Comparison of ENCODE assay signal across 8 cellular contexts in the genomic region with DNA sequence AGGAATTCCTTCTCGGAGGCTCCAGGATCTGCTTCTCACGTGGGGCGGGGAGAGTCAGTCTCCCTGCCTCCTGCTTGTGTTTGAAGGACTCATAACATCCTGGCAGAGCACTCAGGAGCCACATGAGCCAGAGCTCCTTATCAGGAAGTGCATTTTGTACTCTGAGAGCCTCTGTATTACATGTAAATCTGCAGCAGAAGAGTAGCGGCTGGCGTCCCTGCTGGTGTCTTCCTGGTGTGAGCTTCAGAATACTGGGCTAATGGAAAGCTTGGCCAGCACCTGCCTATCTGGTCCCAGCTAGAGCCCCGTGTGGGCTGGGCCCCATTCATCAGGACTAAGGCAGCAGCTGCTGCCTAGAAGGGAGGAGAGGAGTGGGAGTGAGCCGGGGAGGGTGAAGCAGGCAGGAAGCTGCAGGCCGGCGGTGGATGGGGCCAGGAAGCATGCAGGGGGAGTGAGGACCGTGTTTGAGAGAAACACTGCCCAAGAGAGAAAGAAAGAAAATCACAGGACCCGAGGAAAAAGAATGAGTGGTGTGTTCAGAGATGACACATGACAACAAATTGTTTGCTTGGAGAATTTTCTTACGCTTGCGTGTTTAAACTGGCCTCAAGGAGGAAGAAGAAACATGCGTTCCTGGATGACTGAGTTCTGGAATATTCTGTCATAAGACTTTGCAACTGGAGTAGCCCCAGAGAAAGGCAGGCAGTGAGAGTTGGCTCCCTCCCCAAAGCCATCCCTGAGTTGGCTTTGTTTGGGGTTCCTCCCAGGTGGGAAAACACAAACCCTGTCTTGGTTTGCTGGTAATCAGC. TPM values are rescaled to one million over a fixed set of nuclear protein-coding genes. Genes with fewer than 3 reads are reported as not detected.
A peak's percentile ranks its signal among the peaks of the same experiment; 100 is the strongest.
DNase-seq lines count a peak whose midpoint lies in the region; ATAC-seq and TF ChIP-seq lines count a peak whose summit lies in the region.
"Not testable (repeated sequence)": the region's sequence is repeated elsewhere in the genome, so short reads cannot be mapped to it uniquely, and the experiment has no call there.

No MANE protein-coding gene starts in this region.

- not testable (repeated sequence) for H3K36me3 Mint-ChIP-seq in activated naive CD8-positive, alpha-beta T cell treated with anti-CD3 and anti-CD28 coated beads, Interleukin-2, amount 50 U/mL, for 24 hours (ENCODE audit: low read depth)

- not testable (repeated sequence) for H3K4me1 Mint-ChIP-seq in activated naive CD8-positive, alpha-beta T cell treated with anti-CD3 and anti-CD28 coated beads, Interleukin-2, amount 50 U/mL, for 24 hours
- H3K4me1 Mint-ChIP-seq in stimulated activated naive CD8-positive, alpha-beta T cell treated with anti-CD3 and anti-CD28 coated beads, Interleukin-15, amount 100 ng/mL, for 72 hours, result peaks cover 14% of the 10 kb centered on the region

- H3K9me3 Mint-ChIP-seq in activated naive CD8-positive, alpha-beta T cell treated with anti-CD3 and anti-CD28 coated beads, Interleukin-2, amount 50 U/mL, for 24 hours; stimulated activated naive CD8-positive, alpha-beta T cell treated with anti-CD3 and anti-CD28 coated beads, Interleukin-15, amount 100 ng/mL, for 72 hours: not testable (repeated sequence)

- DNase-seq in DMS 273 (lab: John Stamatoyannopoulos, UW; ENCODE audit: unreplicated experiment) (peak; percentile 35), NCI-H774 (lab: John Stamatoyannopoulos, UW) (peak; percentile 33), fibroblast of pulmonary artery (ENCODE audit: low read depth) (peak; percentile 88), mucosa of gallbladder (ENCODE audit: low spot score) (peak; percentile 79)
- not testable (repeated sequence) for DNase-seq in activated naive CD8-positive, alpha-beta T cell treated with anti-CD3 and anti-CD28 coated beads, Interleukin-2, amount 50 U/mL, for 24 hours; stimulated activated naive CD8-positive, alpha-beta T cell treated with anti-CD3 and anti-CD28 coated beads, Interleukin-15, amount 100 ng/mL, for 72 hours

- TF ChIP-seq CTCF in fibroblast of pulmonary artery (IDR thresholded peaks at IDR 0.05; ENCODE audit: low read length, missing control alignments), result not testable (repeated sequence)

- H3K27ac Mint-ChIP-seq in activated naive CD8-positive, alpha-beta T cell treated with anti-CD3 and anti-CD28 coated beads, Interleukin-2, amount 50 U/mL, for 24 hours; stimulated activated naive CD8-positive, alpha-beta T cell treated with anti-CD3 and anti-CD28 coated beads, Interleukin-15, amount 100 ng/mL, for 72 hours: not testable (repeated sequence)

- peak overlapping the region; percentile 21 for H3K4me3 ChIP-seq in fibroblast of pulmonary artery (replicated peaks; ENCODE audit: low read depth, low read length)

- peaks cover 20% of the 10 kb centered on the region for H3K27me3 Mint-ChIP-seq in activated naive CD8-positive, alpha-beta T cell treated with anti-CD3 and anti-CD28 coated beads, Interleukin-2, amount 50 U/mL, for 24 hours
- H3K27me3 Mint-ChIP-seq in stimulated activated naive CD8-positive, alpha-beta T cell treated with anti-CD3 and anti-CD28 coated beads, Interleukin-15, amount 100 ng/mL, for 72 hours, result peaks cover 62% of the 10 kb centered on the region

- peak overlapping the region; percentile 34 for H3K4me3 Mint-ChIP-seq in activated naive CD8-positive, alpha-beta T cell treated with anti-CD3 and anti-CD28 coated beads, Interleukin-2, amount 50 U/mL, for 24 hours
- H3K4me3 Mint-ChIP-seq in stimulated activated naive CD8-positive, alpha-beta T cell treated with anti-CD3 and anti-CD28 coated beads, Interleukin-15, amount 100 ng/mL, for 72 hours, result peak overlapping the region in 1 of 2 donors; percentile 53

- ATAC-seq in GM21529 (IDR thresholded peaks at IDR 0.05; ENCODE audit: unreplicated experiment), result peak; percentile 68
- ATAC-seq in HG03571 (IDR thresholded peaks at IDR 0.05; ENCODE audit: unreplicated experiment), result peak; percentile 63
- peak; percentile 59 for ATAC-seq in activated naive CD8-positive, alpha-beta T cell treated with anti-CD3 and anti-CD28 coated beads, Interleukin-2, amount 50 U/mL, for 24 hours
- peak; percentile 61 for ATAC-seq in stimulated activated naive CD8-positive, alpha-beta T cell treated with anti-CD3 and anti-CD28 coated beads, Interleukin-15, amount 100 ng/mL, for 72 hours

RNA-seq across cellular contexts. Expression of a gene that starts 41.3 kb away (rescaled TPM):
- 116 TPM for total RNA-seq in mucosa of gallbladder
